ENCODE assay signal across 19 cellular contexts in genomic region chr2:71479261-71479660, GRCh38. TPM values are rescaled to one million over a fixed set of nuclear protein-coding genes. Genes with fewer than 3 reads are reported as not detected.
DNase-seq lines count a peak whose midpoint lies in the region; ATAC-seq, FAIRE-seq and TF ChIP-seq lines count a peak whose summit lies in the region.
"Had no signal": no experiment of that assay in that cellular context is flagged by ENCODE, and none has a peak within 500 bp of the region (broad histone marks: within the 10 kb centered on the region; RNA-seq: fewer than 3 reads in every experiment).

No MANE protein-coding gene starts in this region.

- H3K4me3 ChIP-seq in sigmoid colon (no peak overlapping the region), foreskin fibroblast (ENCODE audit: low read depth in 1 of 2, low read length in 2 of 2) (no peak overlapping the region)
- H3K4me3 ChIP-seq: GM12878, GM23248 had no signal

- no peak for TF ChIP-seq EP300 in sigmoid colon (IDR thresholded peaks at IDR 0.05)

- H3K36me3 ChIP-seq in sigmoid colon = peaks cover 0 to 18% (median 5%) of the 10 kb centered on the region in 4 donors

- H3K27me3 ChIP-seq in sigmoid colon = no peaks in the 10 kb centered on the region

- H3K27ac ChIP-seq in sigmoid colon = no peak overlapping the region
- H3K27ac ChIP-seq: GM23248 had no signal

- no peaks in the 10 kb centered on the region for H3K4me1 ChIP-seq in sigmoid colon

- no peaks in the 10 kb centered on the region for H3K9me3 ChIP-seq in sigmoid colon

- TF ChIP-seq POLR2A in sigmoid colon (IDR thresholded peaks at IDR 0.05) = no peak

- peak; percentile 52 for FAIRE-seq in urothelium cell line (lab: Jason Lieb, UNC)
- FAIRE-seq: GM12878, H54, HepG2 had no signal

- DNase-seq in D341Med (ENCODE audit: low spot score) (peak; percentile 10), mesenteric fat pad (ENCODE audit: low spot score) (peak; percentile 59), sigmoid colon (peak; percentile 30), urothelium cell line (ENCODE audit: low spot score) (no peak), foreskin fibroblast (no peak)
- no peak for DNase-seq in stimulated activated naive CD4-positive, alpha-beta T cell (lab: John Stamatoyannopoulos, UW)
- DNase-seq: Calu3; CD4-positive, alpha-beta memory T cell; DMS 273 treated with DMSO at 0.1 percent for 48 hours; DMS53; DND-41; EL; GM23248; HCEC 1CT; KBM-7 had no signal

- TF ChIP-seq CTCF in sigmoid colon (IDR thresholded peaks at IDR 0.05) (no peak), foreskin fibroblast (IDR thresholded peaks at IDR 0.05; ENCODE audit: low read depth, low read length) (no peak)

- WGBS in sigmoid colon, 2 donors = 87 to 89% methylated on average over 5 of the region's 5 CpGs

- ATAC-seq in HG02759 (IDR thresholded peaks at IDR 0.05; ENCODE audit: unreplicated experiment) = no peak
- ATAC-seq: GM12878, HepG2 had no signal

- intact Hi-C loops in sigmoid colon (cut with DNase I) = no loop called here

RNA-seq across cellular contexts. Expression of gene DYSF, which starts 25.9 kb away (rescaled TPM):
- total RNA-seq in mesenteric fat pad (54.1 TPM), sigmoid colon (10 to 100 TPM; 12.5 to 49.6 (median 13.7) TPM)
- polyA plus RNA-seq in sigmoid colon = 1 to 10 TPM; 1.6 to 4.1 (median 2.4) TPM
- polyA plus RNA-seq: CD4-positive, alpha-beta memory T cell had no signal

Comparison
In these comparisons a context has a peak if more than half of its experiments do, and no peak if none do; other contexts are left out.
1. DNase-seq: peak in D341Med (single experiment), mesenteric fat pad (single experiment) and sigmoid colon (single experiment); none in urothelium cell line (single experiment), stimulated activated naive CD4-positive, alpha-beta T cell (0 of 6) and foreskin fibroblast (0 of 2).